ENCODE assay signal across 8 cellular contexts in genomic region chr6:35719407-35719829, GRCh38. TPM values are rescaled to one million over a fixed set of nuclear protein-coding genes. Genes with fewer than 3 reads are reported as not detected.
DNase-seq lines count a peak whose midpoint lies in the region; ATAC-seq and TF ChIP-seq lines count a peak whose summit lies in the region.

No MANE protein-coding gene starts in this region.

- DNase-seq in GM10266 (ENCODE audit: extremely low spot score) = peak; percentile 45
- no peak for DNase-seq in neural crest cell (ENCODE audit: low read depth, low spot score)
- no peak for DNase-seq in foreskin keratinocyte
- DNase-seq in NCI-H510A (lab: John Stamatoyannopoulos, UW) = no peak
- no peak for DNase-seq in epidermal melanocyte (ENCODE audit: insufficient read length, low spot score)
- no peak for DNase-seq in SIG-M5 treated with dmso at 0.1 percent for 504 hours (lab: John Stamatoyannopoulos, UW; ENCODE audit: unreplicated experiment)

- peaks cover 52% of the 10 kb centered on the region for H3K4me1 Mint-ChIP-seq in neural crest cell

- no peak for TF ChIP-seq CTCF in GM10266 (IDR thresholded peaks at IDR 0.05; ENCODE audit: control insufficient read depth, insufficient read depth, low read depth, missing control alignments)
- TF ChIP-seq CTCF in neural crest cell (conservative IDR thresholded peaks at IDR 0.05) = no peak
- no peak for TF ChIP-seq CTCF in foreskin keratinocyte (conservative IDR thresholded peaks at IDR 0.05)

- no peaks in the 10 kb centered on the region for H3K27me3 Mint-ChIP-seq in neural crest cell (ENCODE audit: low read depth)

- H3K4me3 Mint-ChIP-seq in neural crest cell = peak overlapping the region; percentile 82

- no peaks in the 10 kb centered on the region for H3K9me3 Mint-ChIP-seq in neural crest cell

- H3K27ac ChIP-seq in angular gyrus (ENCODE audit: low read depth, low read length) (peak overlapping the region; percentile 24), foreskin keratinocyte (no peak overlapping the region)

- H3K27me3 ChIP-seq in foreskin keratinocyte = no peaks in the 10 kb centered on the region

- peaks cover 14% of the 10 kb centered on the region for H3K4me1 ChIP-seq in foreskin keratinocyte

- H3K36me3 Mint-ChIP-seq in neural crest cell (ENCODE audit: low read depth) = no peaks in the 10 kb centered on the region

- ATAC-seq in HG02798 (IDR thresholded peaks at IDR 0.05; ENCODE audit: poor library complexity, unreplicated experiment) (peak; percentile 25), foreskin keratinocyte (no peak)

- peak overlapping the region; percentile 12 for H3K27ac Mint-ChIP-seq in neural crest cell (ENCODE audit: unreplicated experiment)

RNA-seq across cellular contexts. Expression of gene ARMC12, which starts 17.4 kb away (rescaled TPM):
- total RNA-seq in neural crest cell (2.7 and 2.9 TPM in 2 replicates), foreskin keratinocyte (0.14 and 0.27 TPM in 2 replicates)
- polyA plus RNA-seq in foreskin keratinocyte = 0.15 and 0.23 TPM in 2 replicates

RNA-seq across cellular contexts. Expression of gene FKBP5, which starts 30.7 kb away (rescaled TPM):
- total RNA-seq in neural crest cell = 39.6 and 40.4 TPM in 2 replicates
- total RNA-seq in foreskin keratinocyte = 42.2 and 59.4 TPM in 2 replicates
- 28.1 and 41.8 TPM in 2 replicates for polyA plus RNA-seq in foreskin keratinocyte

RNA-seq across cellular contexts. Expression of gene CLPSL2, which starts 57.0 kb away (rescaled TPM):
- total RNA-seq in neural crest cell = not detected in 2 replicates
- total RNA-seq in foreskin keratinocyte = not detected in 2 replicates
- polyA plus RNA-seq in foreskin keratinocyte = not detected in 2 replicates
